Comparison of ENCODE assay signal across 15 cellular contexts in the genomic region with DNA sequence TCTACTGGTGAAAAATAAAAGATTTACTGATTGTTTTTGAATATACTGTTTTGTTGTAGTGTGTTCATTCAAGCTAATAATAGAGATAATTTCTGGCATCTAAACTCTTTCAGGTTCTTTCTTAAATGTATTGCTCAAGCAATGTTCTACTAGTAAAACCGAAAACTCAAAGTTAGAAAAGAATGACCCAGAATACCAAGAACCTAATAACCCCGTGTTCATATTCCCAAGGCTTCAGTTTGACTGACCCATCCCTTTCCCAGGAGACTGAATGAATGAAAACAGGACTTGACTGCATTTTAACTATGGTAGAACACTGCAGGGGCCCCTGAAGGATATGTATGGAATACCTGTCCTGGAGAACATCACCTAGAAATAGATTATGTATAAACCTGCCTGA.
DNase-seq lines count a peak whose midpoint lies in the region; ATAC-seq and TF ChIP-seq lines count a peak whose summit lies in the region.
"Had no signal": no experiment of that assay in that cellular context is flagged by ENCODE, and none has a peak within 500 bp of the region (broad histone marks: within the 10 kb centered on the region; RNA-seq: fewer than 3 reads in every experiment).

No MANE protein-coding gene starts in this region.

- no peak overlapping the region for H2AFZ ChIP-seq in smooth muscle cell (ENCODE audit: low read depth)
- H2AFZ ChIP-seq: GM23248 had no signal

- peaks cover 3 to 17% (median 4%) of the 10 kb centered on the region in 5 donors for H3K27me3 Mint-ChIP-seq in naive thymus-derived CD8-positive, alpha-beta T cell
- H3K27me3 Mint-ChIP-seq: CD4-positive, CD25-positive, alpha-beta regulatory T cell; CD8-positive, alpha-beta memory T cell had no signal

- H3K4me3 ChIP-seq in left ventricle myocardium inferior (no peak overlapping the region), gastrocnemius medialis (no peak overlapping the region), uterus (no peak overlapping the region), smooth muscle cell (no peak overlapping the region)
- H3K4me3 ChIP-seq: GM23248, HAP-1 had no signal

- H3K27me3 ChIP-seq in left ventricle myocardium inferior (ENCODE audit: low read depth) (peaks cover 5% of the 10 kb centered on the region), gastrocnemius medialis (no peaks in the 10 kb centered on the region), uterus (no peaks in the 10 kb centered on the region), smooth muscle cell (ENCODE audit: low read depth) (no peaks in the 10 kb centered on the region)
- H3K27me3 ChIP-seq: BE2C had no signal

- POLR2A ChIA-PET in naive thymus-derived CD8-positive, alpha-beta T cell (lab: Charles Lee) = no interaction called here

- intact Hi-C loops in left ventricle myocardium inferior (cut with micrococcal nuclease) (no loop called here), cardiac septum (cut with DNase I) (no loop called here), gastrocnemius medialis (cut with DNase I; ENCODE audit: low total_unique reads) (no loop called here), uterus (cut with DNase I; ENCODE audit: low total_unique reads) (no loop called here)

- H3K36me3 ChIP-seq in left ventricle myocardium inferior (no peaks in the 10 kb centered on the region), gastrocnemius medialis (no peaks in the 10 kb centered on the region), uterus (no peaks in the 10 kb centered on the region), smooth muscle cell (ENCODE audit: low read depth) (no peaks in the 10 kb centered on the region)
- H3K36me3 ChIP-seq: BE2C, HAP-1 had no signal

- in situ Hi-C loops in gastrocnemius medialis (cut with MboI; ENCODE audit: low sequenced_read_pairs in 4 of 4) = no loop called here

- no peak for DNase-seq in left ventricle myocardium inferior
- DNase-seq in cardiac septum (ENCODE audit: low spot score) = no peak
- DNase-seq in gastrocnemius medialis = no peak
- no peak for DNase-seq in uterus
- no peak for DNase-seq in naive thymus-derived CD8-positive, alpha-beta T cell
- no peak for DNase-seq in smooth muscle cell (lab: John Stamatoyannopoulos, UW; ENCODE audit: unreplicated experiment)
- DNase-seq: ACHN; BE2C; C1 segment of cervical spinal cord; Caco-2; CD4-positive, CD25-positive, alpha-beta regulatory T cell; CD8-positive, alpha-beta memory T cell; GM23248 had no signal

- H3K27ac ChIP-seq in left ventricle myocardium inferior (replicated peaks) = peak overlapping the region; percentile 59
- peak overlapping the region in 3 of 4 donors; percentile 15 to 67 (median 33) for H3K27ac ChIP-seq in gastrocnemius medialis
- H3K27ac ChIP-seq in uterus = peak overlapping the region; percentile 41 to 59
- no peak overlapping the region for H3K27ac ChIP-seq in smooth muscle cell (ENCODE audit: low read depth)
- H3K27ac ChIP-seq: GM23248, HL-60 had no signal

- no peaks in the 10 kb centered on the region for H3F3A ChIP-seq in smooth muscle cell (ENCODE audit: low read depth)

- H3K4me1 Mint-ChIP-seq in naive thymus-derived CD8-positive, alpha-beta T cell = no peaks in the 10 kb centered on the region
- H3K4me1 Mint-ChIP-seq: CD4-positive, CD25-positive, alpha-beta regulatory T cell; CD8-positive, alpha-beta memory T cell had no signal

- H3K27ac Mint-ChIP-seq in naive thymus-derived CD8-positive, alpha-beta T cell = no peak overlapping the region
- H3K27ac Mint-ChIP-seq: CD4-positive, CD25-positive, alpha-beta regulatory T cell; CD8-positive, alpha-beta memory T cell had no signal

- H3K4me2 ChIP-seq in smooth muscle cell = no peak overlapping the region

- H3K4me1 ChIP-seq in left ventricle myocardium inferior (no peaks in the 10 kb centered on the region), gastrocnemius medialis (no peaks in the 10 kb centered on the region), uterus (no peaks in the 10 kb centered on the region), smooth muscle cell (ENCODE audit: low read depth) (no peaks in the 10 kb centered on the region)
- H3K4me1 ChIP-seq: BE2C, Caco-2, HAP-1 had no signal

- ATAC-seq in gastrocnemius medialis = peak; percentile 53 to 68
- ATAC-seq in naive thymus-derived CD8-positive, alpha-beta T cell = no peak

- peaks cover 0 to 4% (median 0%) of the 10 kb centered on the region in 9 donors for H3K9me3 Mint-ChIP-seq in naive thymus-derived CD8-positive, alpha-beta T cell

- no peaks in the 10 kb centered on the region for H4K20me1 ChIP-seq in smooth muscle cell (ENCODE audit: low read depth)

- H3K9me3 ChIP-seq in left ventricle myocardium inferior (replicated peaks) = no peaks in the 10 kb centered on the region
- H3K9me3 ChIP-seq in gastrocnemius medialis = no peaks in the 10 kb centered on the region
- no peaks in the 10 kb centered on the region for H3K9me3 ChIP-seq in uterus
- H3K9me3 ChIP-seq in smooth muscle cell (replicated peaks; ENCODE audit: low read depth) = no peaks in the 10 kb centered on the region
- H3K9me3 ChIP-seq: BE2C, Caco-2, HAP-1 had no signal

- H3K36me3 Mint-ChIP-seq in naive thymus-derived CD8-positive, alpha-beta T cell = no peaks in the 10 kb centered on the region
- H3K36me3 Mint-ChIP-seq: CD4-positive, CD25-positive, alpha-beta regulatory T cell; CD8-positive, alpha-beta memory T cell had no signal

- TF ChIP-seq CTCF in left ventricle myocardium inferior (IDR thresholded peaks at IDR 0.05; ENCODE audit: borderline replicate concordance) (no peak), gastrocnemius medialis (IDR thresholded peaks at IDR 0.05 in 4 of 5, conservative IDR thresholded peaks at IDR 0.05 in 1 of 5) (no peak), uterus (IDR thresholded peaks at IDR 0.05) (no peak), smooth muscle cell (IDR thresholded peaks at IDR 0.05; ENCODE audit: borderline replicate concordance, insufficient read depth, poor library complexity, severe bottlenecking) (no peak)

- H3K9ac ChIP-seq in smooth muscle cell (ENCODE audit: low read depth) = no peak overlapping the region
- H3K9ac ChIP-seq: GM23248 had no signal

- TF ChIP-seq POLR2A in gastrocnemius medialis (IDR thresholded peaks at IDR 0.05) (no peak), uterus (IDR thresholded peaks at IDR 0.05) (no peak)

- no peaks in the 10 kb centered on the region for H3K79me2 ChIP-seq in smooth muscle cell (ENCODE audit: low read depth)

- H3K4me3 Mint-ChIP-seq in naive thymus-derived CD8-positive, alpha-beta T cell = no peak overlapping the region
- H3K4me3 Mint-ChIP-seq: CD4-positive, CD25-positive, alpha-beta regulatory T cell; CD8-positive, alpha-beta memory T cell had no signal

- 95% methylated on average over 2 of the region's 2 CpGs for WGBS in smooth muscle cell (ENCODE audit: low lambda C conversion rate)

Comparison
In these comparisons a context has a peak if more than half of its experiments do, and no peak if none do; other contexts are left out.
1. ATAC-seq: peak in gastrocnemius medialis (2 of 2); none in naive thymus-derived CD8-positive, alpha-beta T cell (0 of 2).